ENCODE assay signal across 8 cellular contexts in genomic region chr5:11904270-11904906, GRCh38. TPM values are rescaled to one million over a fixed set of nuclear protein-coding genes. Genes with fewer than 3 reads are reported as not detected.
A peak's percentile ranks its signal among the peaks of the same experiment; 100 is the strongest.
DNase-seq lines count a peak whose midpoint lies in the region; ATAC-seq and TF ChIP-seq lines count a peak whose summit lies in the region.

A gene with protein sequence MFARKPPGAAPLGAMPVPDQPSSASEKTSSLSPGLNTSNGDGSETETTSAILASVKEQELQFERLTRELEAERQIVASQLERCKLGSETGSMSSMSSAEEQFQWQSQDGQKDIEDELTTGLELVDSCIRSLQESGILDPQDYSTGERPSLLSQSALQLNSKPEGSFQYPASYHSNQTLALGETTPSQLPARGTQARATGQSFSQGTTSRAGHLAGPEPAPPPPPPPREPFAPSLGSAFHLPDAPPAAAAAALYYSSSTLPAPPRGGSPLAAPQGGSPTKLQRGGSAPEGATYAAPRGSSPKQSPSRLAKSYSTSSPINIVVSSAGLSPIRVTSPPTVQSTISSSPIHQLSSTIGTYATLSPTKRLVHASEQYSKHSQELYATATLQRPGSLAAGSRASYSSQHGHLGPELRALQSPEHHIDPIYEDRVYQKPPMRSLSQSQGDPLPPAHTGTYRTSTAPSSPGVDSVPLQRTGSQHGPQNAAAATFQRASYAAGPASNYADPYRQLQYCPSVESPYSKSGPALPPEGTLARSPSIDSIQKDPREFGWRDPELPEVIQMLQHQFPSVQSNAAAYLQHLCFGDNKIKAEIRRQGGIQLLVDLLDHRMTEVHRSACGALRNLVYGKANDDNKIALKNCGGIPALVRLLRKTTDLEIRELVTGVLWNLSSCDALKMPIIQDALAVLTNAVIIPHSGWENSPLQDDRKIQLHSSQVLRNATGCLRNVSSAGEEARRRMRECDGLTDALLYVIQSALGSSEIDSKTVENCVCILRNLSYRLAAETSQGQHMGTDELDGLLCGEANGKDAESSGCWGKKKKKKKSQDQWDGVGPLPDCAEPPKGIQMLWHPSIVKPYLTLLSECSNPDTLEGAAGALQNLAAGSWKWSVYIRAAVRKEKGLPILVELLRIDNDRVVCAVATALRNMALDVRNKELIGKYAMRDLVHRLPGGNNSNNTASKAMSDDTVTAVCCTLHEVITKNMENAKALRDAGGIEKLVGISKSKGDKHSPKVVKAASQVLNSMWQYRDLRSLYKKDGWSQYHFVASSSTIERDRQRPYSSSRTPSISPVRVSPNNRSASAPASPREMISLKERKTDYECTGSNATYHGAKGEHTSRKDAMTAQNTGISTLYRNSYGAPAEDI (N-terminal part only) (minus strand): TSS chr5:11904446. CDS start chr5:11903853, 593 bp downstream.

- no peak for TF ChIP-seq POLR2A in gastrocnemius medialis (IDR thresholded peaks at IDR 0.05)

- no peak within 1 kb of the TSS for H3K27ac Mint-ChIP-seq in activated T-cell treated with anti-CD3 and anti-CD28 coated beads, Interleukin-2, amount 50 U/mL, for 72 hours

- H3K9me3 ChIP-seq in lower lobe of right lung (no peaks in the 10 kb centered on the region), gastrocnemius medialis (no peaks in the 10 kb centered on the region)

- peak in 1 of 2 donors; percentile 4 for ATAC-seq in activated T-cell treated with anti-CD3 and anti-CD28 coated beads, Interleukin-2, amount 50 U/mL, for 72 hours (replicated peaks in 1 of 2)
- ATAC-seq in lower lobe of right lung (peak; percentile 65 to 88), GM19455 (IDR thresholded peaks at IDR 0.05; ENCODE audit: unreplicated experiment) (no peak), gastrocnemius medialis (no peak), HG02623 (IDR thresholded peaks at IDR 0.05; ENCODE audit: unreplicated experiment) (no peak)

- no peaks in the 10 kb centered on the region for H3K4me1 ChIP-seq in lower lobe of right lung
- H3K4me1 ChIP-seq in gastrocnemius medialis = no peaks in the 10 kb centered on the region

- DNase-seq in activated T-cell treated with anti-CD3 and anti-CD28 coated beads, Interleukin-2, amount 50 U/mL, for 72 hours = no peak
- no peak for DNase-seq in activated T-cell treated with anti-CD3 and anti-CD28 coated beads, Interleukin-2, amount 50 U/mL, for 1 hour
- peak; percentile 86 for DNase-seq in NCI-H2171 (lab: John Stamatoyannopoulos, UW)
- peak; percentile 12 to 54 for DNase-seq in cerebellar nuclear complex (lab: John Stamatoyannopoulos, UW)
- peak; percentile 49 for DNase-seq in lower lobe of right lung
- no peak for DNase-seq in gastrocnemius medialis

- H3K4me3 ChIP-seq in lower lobe of right lung (peak within 1 kb of the TSS; percentile 38), gastrocnemius medialis (no peak within 1 kb of the TSS)

- peaks cover 26% of the 10 kb centered on the region for H3K27me3 Mint-ChIP-seq in activated T-cell treated with anti-CD3 and anti-CD28 coated beads, Interleukin-2, amount 50 U/mL, for 72 hours (ENCODE audit: low read depth)

- TF ChIP-seq CTCF in lower lobe of right lung (IDR thresholded peaks at IDR 0.05) (no peak), gastrocnemius medialis (IDR thresholded peaks at IDR 0.05 in 4 of 5, conservative IDR thresholded peaks at IDR 0.05 in 1 of 5) (no peak)

- H3K4me3 Mint-ChIP-seq in activated T-cell treated with anti-CD3 and anti-CD28 coated beads, Interleukin-2, amount 50 U/mL, for 72 hours = peak within 1 kb of the TSS; percentile 36 to 74

- H3K36me3 ChIP-seq in lower lobe of right lung (no peaks in the 10 kb centered on the region), gastrocnemius medialis (no peaks in the 10 kb centered on the region)

- H3K9me3 Mint-ChIP-seq in activated T-cell treated with anti-CD3 and anti-CD28 coated beads, Interleukin-2, amount 50 U/mL, for 72 hours = peaks cover 0 to 3% of the 10 kb centered on the region in 2 donors

- intact Hi-C loops in lower lobe of right lung (cut with DNase I) = no loop called here
- intact Hi-C loops in gastrocnemius medialis (cut with DNase I; ENCODE audit: low total_unique reads) = no loop called here

- H3K27ac ChIP-seq in lower lobe of right lung = no peak within 1 kb of the TSS
- no peak within 1 kb of the TSS for H3K27ac ChIP-seq in gastrocnemius medialis

- H3K27me3 ChIP-seq in lower lobe of right lung (ENCODE audit: low read depth) = peaks cover 37% of the 10 kb centered on the region
- peaks cover 7 to 29% (median 26%) of the 10 kb centered on the region in 3 donors for H3K27me3 ChIP-seq in gastrocnemius medialis

- H3K4me1 Mint-ChIP-seq in activated T-cell treated with anti-CD3 and anti-CD28 coated beads, Interleukin-2, amount 50 U/mL, for 72 hours (ENCODE audit: low read depth) = peaks cover 13% of the 10 kb centered on the region

- in situ Hi-C loops in gastrocnemius medialis (cut with MboI; ENCODE audit: low sequenced_read_pairs in 4 of 4) = no loop called here

- peaks cover 0 to 6% of the 10 kb centered on the region in 2 donors for H3K36me3 Mint-ChIP-seq in activated T-cell treated with anti-CD3 and anti-CD28 coated beads, Interleukin-2, amount 50 U/mL, for 72 hours (ENCODE audit: insufficient read depth in 2 of 2)

RNA-seq across cellular contexts. Expression of the gene that starts here (rescaled TPM):
- not detected for total RNA-seq in activated T-cell treated with anti-CD3 and anti-CD28 coated beads, Interleukin-2, amount 50 U/mL, for 72 hours
- total RNA-seq in lower lobe of right lung (6.0 TPM), gastrocnemius medialis (under 1 TPM in 1 of 4 donors, not detected in 3; 0.04 TPM)

Comparison
In these comparisons a context has a peak if more than half of its experiments do, and no peak if none do; other contexts are left out.
1. ATAC-seq: peak in lower lobe of right lung (2 of 2); none in GM19455 (single experiment), gastrocnemius medialis (0 of 2) and HG02623 (single experiment).
2. DNase-seq: peak in NCI-H2171 (single experiment), cerebellar nuclear complex (2 of 2) and lower lobe of right lung (single experiment); none in activated T-cell treated with anti-CD3 and anti-CD28 coated beads, Interleukin-2, amount 50 U/mL, for 72 hours (0 of 2), activated T-cell treated with anti-CD3 and anti-CD28 coated beads, Interleukin-2, amount 50 U/mL, for 1 hour (single experiment) and gastrocnemius medialis (0 of 2).